8 cellular contexts compared by ENCODE assay signal in the genomic region with DNA sequence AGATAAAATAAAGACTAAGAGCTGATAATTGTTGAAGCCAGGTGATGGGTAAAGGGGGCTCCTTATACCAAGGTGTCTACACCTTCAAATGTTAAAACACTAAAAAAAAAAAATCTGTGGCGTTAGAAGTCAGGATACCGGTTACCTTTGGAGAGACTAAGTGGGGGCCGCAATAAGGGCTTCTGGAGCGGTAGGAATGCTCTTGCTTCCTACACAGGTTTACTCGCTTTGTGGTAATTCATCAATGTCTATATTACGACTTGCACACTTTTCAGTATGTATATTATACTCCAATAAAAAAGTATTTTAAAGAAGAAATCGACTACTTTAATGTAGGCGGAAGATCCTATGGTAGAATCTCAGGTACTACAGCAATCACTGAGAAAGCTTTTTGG. TPM values are rescaled to one million over a fixed set of nuclear protein-coding genes. Genes with fewer than 3 reads are reported as not detected.
DNase-seq lines count a peak whose midpoint lies in the region; ATAC-seq and TF ChIP-seq lines count a peak whose summit lies in the region.

No MANE protein-coding gene starts in this region.

- H4K20me1 ChIP-seq in GM23338 (replicated peaks; ENCODE audit: insufficient read depth) (no peaks in the 10 kb centered on the region), SU-DHL-6 (ENCODE audit: low read depth, low read length) (no peaks in the 10 kb centered on the region)

- H3K9me3 Mint-ChIP-seq in GM23338 = no peaks in the 10 kb centered on the region

- no peaks in the 10 kb centered on the region; the same call in 1 of the 2 replicates for H3F3A ChIP-seq in GM23338 (replicated peaks; ENCODE audit: low read depth)
- peaks cover 77% of the 10 kb centered on the region for H3F3A ChIP-seq in SU-DHL-6 (ENCODE audit: insufficient read depth)

- no peaks in the 10 kb centered on the region for H3K9me2 ChIP-seq in GM23338 (ENCODE audit: insufficient read depth)
- no peaks in the 10 kb centered on the region for H3K9me2 ChIP-seq in SU-DHL-6 (replicated peaks; ENCODE audit: insufficient read depth, low read length)

- peak overlapping the region; percentile 97 for H3K9ac ChIP-seq in SU-DHL-6 (ENCODE audit: low read length)

- H3K27me3 ChIP-seq in GM23338 (ENCODE audit: insufficient read depth) (no peaks in the 10 kb centered on the region), SU-DHL-6 (ENCODE audit: low read length) (no peaks in the 10 kb centered on the region)

- peak overlapping the region; percentile 87 for H3K4me3 Mint-ChIP-seq in GM23338

- H3K4me1 ChIP-seq in GM23338 (ENCODE audit: insufficient read depth) = peaks cover 29% of the 10 kb centered on the region

- peaks cover 7% of the 10 kb centered on the region for H3K27me3 Mint-ChIP-seq in GM23338 (ENCODE audit: insufficient read depth, low read depth, poor library complexity)

- H3K4me1 Mint-ChIP-seq in GM23338 = peaks cover 28% of the 10 kb centered on the region

- H3K4me2 ChIP-seq in GM23338 (peak overlapping the region; percentile 88), SU-DHL-6 (ENCODE audit: low read depth, low read length, poor library complexity, severe bottlenecking) (peak overlapping the region; percentile 100)

- ATAC-seq in GM23338 (no peak; the same call in 2 of the 3 replicates), GM19467 (IDR thresholded peaks at IDR 0.05; ENCODE audit: unreplicated experiment) (no peak), GM18519 (IDR thresholded peaks at IDR 0.05; ENCODE audit: low FRiP score, unreplicated experiment) (no peak)

- no peaks in the 10 kb centered on the region for H3K9me3 ChIP-seq in SU-DHL-6 (ENCODE audit: insufficient read depth, low read length)

- peak overlapping the region; percentile 99 for H3K27ac Mint-ChIP-seq in GM23338

- DNase-seq in GM23338 (ENCODE audit: low spot score) (no peak), fibroblast of villous mesenchyme (ENCODE audit: low read depth) (no peak), skeletal muscle cell (ENCODE audit: low read depth) (no peak)
- DNase-seq in activated CD4-positive, CD25-positive, alpha-beta regulatory T cell (lab: John Stamatoyannopoulos, UW) = no peak
- DNase-seq in stimulated activated CD4-positive, alpha-beta T cell treated with anti-CD3 and anti-CD28 coated beads, Interleukin-1b, Interleukin-23, amount 100 ng/mL, for 48 hours = no peak

- TF ChIP-seq CTCF in GM23338 (conservative IDR thresholded peaks at IDR 0.05; ENCODE audit: low read depth in 2 of 2) = no peak
- TF ChIP-seq CTCF in SU-DHL-6 (IDR thresholded peaks at IDR 0.05; ENCODE audit: insufficient read depth, low read length, poor library complexity, severe bottlenecking) = no peak
- TF ChIP-seq CTCF in fibroblast of villous mesenchyme (IDR thresholded peaks at IDR 0.05; ENCODE audit: insufficient read depth, low read depth, low read length) = no peak

- no peak overlapping the region for H2AFZ ChIP-seq in GM23338
- no peak overlapping the region for H2AFZ ChIP-seq in SU-DHL-6 (ENCODE audit: low read depth, low read length, severe bottlenecking)

- H3K4me3 ChIP-seq in GM23338 = peak overlapping the region; percentile 73
- peak overlapping the region; percentile 86 for H3K4me3 ChIP-seq in SU-DHL-6 (ENCODE audit: insufficient read depth, low read length, poor library complexity, severe bottlenecking)
- H3K4me3 ChIP-seq in fibroblast of villous mesenchyme (ENCODE audit: low read depth, low read length) = peak overlapping the region; percentile 82
- peak overlapping the region; percentile 66 for H3K4me3 ChIP-seq in skeletal muscle cell (ENCODE audit: low read depth, low read length)

- H3K36me3 Mint-ChIP-seq in GM23338 (ENCODE audit: low read depth) = peaks cover 45% of the 10 kb centered on the region

- H3K36me3 ChIP-seq in GM23338 (ENCODE audit: insufficient read depth) (peaks cover 8% of the 10 kb centered on the region; the same call in 1 of the 2 replicates), SU-DHL-6 (ENCODE audit: low read length) (peaks cover 12% of the 10 kb centered on the region)

- H3K79me2 ChIP-seq in GM23338 (replicated peaks; ENCODE audit: insufficient read depth) (peaks cover 55% of the 10 kb centered on the region), SU-DHL-6 (ENCODE audit: insufficient read depth, low read length) (peaks cover 55% of the 10 kb centered on the region)

- H3K27ac ChIP-seq in GM23338 (ENCODE audit: low read depth) (peak overlapping the region; percentile 94), SU-DHL-6 (ENCODE audit: low read depth, low read length) (peak overlapping the region; percentile 97)

TF ChIP-seq in GM23338, 12 proteins besides CTCF, POLR2A, EP300 and RAD21 (continues in another document):
- TF ChIP-seq NANOG (IDR thresholded peaks at IDR 0.05; ENCODE audit: borderline replicate concordance) = no peak
- no peak for TF ChIP-seq JUNB (IDR thresholded peaks at IDR 0.05; ENCODE audit: unreplicated experiment)
- TF ChIP-seq ZNF114 (CRISPR knock-in tag; IDR thresholded peaks at IDR 0.05) = no peak
- no peak for TF ChIP-seq ZNF331 (CRISPR knock-in tag; IDR thresholded peaks at IDR 0.05; ENCODE audit: low read depth)
- no peak for TF ChIP-seq STAT1 (IDR thresholded peaks at IDR 0.05; ENCODE audit: unreplicated experiment)
- TF ChIP-seq, protein P1, sequence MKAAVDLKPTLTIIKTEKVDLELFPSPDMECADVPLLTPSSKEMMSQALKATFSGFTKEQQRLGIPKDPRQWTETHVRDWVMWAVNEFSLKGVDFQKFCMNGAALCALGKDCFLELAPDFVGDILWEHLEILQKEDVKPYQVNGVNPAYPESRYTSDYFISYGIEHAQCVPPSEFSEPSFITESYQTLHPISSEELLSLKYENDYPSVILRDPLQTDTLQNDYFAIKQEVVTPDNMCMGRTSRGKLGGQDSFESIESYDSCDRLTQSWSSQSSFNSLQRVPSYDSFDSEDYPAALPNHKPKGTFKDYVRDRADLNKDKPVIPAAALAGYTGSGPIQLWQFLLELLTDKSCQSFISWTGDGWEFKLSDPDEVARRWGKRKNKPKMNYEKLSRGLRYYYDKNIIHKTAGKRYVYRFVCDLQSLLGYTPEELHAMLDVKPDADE (IDR thresholded peaks at IDR 0.05) = no peak
- TF ChIP-seq, protein P2, sequence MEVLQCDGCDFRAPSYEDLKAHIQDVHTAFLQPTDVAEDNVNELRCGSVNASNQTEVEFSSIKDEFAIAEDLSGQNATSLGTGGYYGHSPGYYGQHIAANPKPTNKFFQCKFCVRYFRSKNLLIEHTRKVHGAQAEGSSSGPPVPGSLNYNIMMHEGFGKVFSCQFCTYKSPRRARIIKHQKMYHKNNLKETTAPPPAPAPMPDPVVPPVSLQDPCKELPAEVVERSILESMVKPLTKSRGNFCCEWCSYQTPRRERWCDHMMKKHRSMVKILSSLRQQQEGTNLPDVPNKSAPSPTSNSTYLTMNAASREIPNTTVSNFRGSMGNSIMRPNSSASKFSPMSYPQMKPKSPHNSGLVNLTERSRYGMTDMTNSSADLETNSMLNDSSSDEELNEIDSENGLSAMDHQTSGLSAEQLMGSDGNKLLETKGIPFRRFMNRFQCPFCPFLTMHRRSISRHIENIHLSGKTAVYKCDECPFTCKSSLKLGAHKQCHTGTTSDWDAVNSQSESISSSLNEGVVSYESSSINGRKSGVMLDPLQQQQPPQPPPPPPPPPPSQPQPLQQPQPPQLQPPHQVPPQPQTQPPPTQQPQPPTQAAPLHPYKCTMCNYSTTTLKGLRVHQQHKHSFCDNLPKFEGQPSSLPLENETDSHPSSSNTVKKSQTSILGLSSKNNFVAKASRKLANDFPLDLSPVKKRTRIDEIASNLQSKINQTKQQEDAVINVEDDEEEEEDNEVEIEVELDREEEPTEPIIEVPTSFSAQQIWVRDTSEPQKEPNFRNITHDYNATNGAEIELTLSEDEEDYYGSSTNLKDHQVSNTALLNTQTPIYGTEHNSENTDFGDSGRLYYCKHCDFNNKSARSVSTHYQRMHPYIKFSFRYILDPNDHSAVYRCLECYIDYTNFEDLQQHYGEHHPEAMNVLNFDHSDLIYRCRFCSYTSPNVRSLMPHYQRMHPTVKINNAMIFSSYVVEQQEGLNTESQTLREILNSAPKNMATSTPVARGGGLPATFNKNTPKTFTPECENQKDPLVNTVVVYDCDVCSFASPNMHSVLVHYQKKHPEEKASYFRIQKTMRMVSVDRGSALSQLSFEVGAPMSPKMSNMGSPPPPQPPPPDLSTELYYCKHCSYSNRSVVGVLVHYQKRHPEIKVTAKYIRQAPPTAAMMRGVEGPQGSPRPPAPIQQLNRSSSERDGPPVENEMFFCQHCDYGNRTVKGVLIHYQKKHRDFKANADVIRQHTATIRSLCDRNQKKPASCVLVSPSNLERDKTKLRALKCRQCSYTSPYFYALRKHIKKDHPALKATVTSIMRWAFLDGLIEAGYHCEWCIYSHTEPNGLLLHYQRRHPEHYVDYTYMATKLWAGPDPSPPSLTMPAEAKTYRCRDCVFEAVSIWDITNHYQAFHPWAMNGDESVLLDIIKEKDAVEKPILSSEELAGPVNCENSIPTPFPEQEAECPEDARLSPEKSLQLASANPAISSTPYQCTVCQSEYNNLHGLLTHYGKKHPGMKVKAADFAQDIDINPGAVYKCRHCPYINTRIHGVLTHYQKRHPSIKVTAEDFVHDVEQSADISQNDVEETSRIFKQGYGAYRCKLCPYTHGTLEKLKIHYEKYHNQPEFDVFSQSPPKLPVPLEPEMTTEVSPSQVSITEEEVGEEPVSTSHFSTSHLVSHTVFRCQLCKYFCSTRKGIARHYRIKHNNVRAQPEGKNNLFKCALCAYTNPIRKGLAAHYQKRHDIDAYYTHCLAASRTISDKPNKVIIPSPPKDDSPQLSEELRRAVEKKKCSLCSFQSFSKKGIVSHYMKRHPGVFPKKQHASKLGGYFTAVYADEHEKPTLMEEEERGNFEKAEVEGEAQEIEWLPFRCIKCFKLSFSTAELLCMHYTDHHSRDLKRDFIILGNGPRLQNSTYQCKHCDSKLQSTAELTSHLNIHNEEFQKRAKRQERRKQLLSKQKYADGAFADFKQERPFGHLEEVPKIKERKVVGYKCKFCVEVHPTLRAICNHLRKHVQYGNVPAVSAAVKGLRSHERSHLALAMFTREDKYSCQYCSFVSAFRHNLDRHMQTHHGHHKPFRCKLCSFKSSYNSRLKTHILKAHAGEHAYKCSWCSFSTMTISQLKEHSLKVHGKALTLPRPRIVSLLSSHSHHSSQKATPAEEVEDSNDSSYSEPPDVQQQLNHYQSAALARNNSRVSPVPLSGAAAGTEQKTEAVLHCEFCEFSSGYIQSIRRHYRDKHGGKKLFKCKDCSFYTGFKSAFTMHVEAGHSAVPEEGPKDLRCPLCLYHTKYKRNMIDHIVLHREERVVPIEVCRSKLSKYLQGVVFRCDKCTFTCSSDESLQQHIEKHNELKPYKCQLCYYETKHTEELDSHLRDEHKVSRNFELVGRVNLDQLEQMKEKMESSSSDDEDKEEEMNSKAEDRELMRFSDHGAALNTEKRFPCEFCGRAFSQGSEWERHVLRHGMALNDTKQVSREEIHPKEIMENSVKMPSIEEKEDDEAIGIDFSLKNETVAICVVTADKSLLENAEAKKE (CRISPR knock-in tag; IDR thresholded peaks at IDR 0.05) = no peak

RNA-seq across cellular contexts. Expression of a gene that starts 12.5 kb away (rescaled TPM):
- 128 and 141 TPM in 2 replicates for total RNA-seq in GM23338 (2014; rRNA removed; shearing (Covaris generic))
- 53.2 TPM in 2 replicates for polyA plus RNA-seq in GM23338 (2016; fragmentation: Nextera tagmentation; extraction: Ambion mirVana)
- total RNA-seq in fibroblast of villous mesenchyme = 66.7 and 88.5 TPM in 2 replicates

RNA-seq across cellular contexts. Expression of a gene that starts 12.6 kb away (rescaled TPM):
- total RNA-seq in GM23338 (2014; rRNA removed; shearing (Covaris generic)) = 11.3 and 14.5 TPM in 2 replicates
- 4.3 and 8.8 TPM in 2 replicates for polyA plus RNA-seq in GM23338 (2016; fragmentation: Nextera tagmentation; extraction: Ambion mirVana)
- total RNA-seq in fibroblast of villous mesenchyme = 7.7 and 11.7 TPM in 2 replicates
